Comparison of ENCODE assay signal across 1 cellular context in the genomic region with DNA sequence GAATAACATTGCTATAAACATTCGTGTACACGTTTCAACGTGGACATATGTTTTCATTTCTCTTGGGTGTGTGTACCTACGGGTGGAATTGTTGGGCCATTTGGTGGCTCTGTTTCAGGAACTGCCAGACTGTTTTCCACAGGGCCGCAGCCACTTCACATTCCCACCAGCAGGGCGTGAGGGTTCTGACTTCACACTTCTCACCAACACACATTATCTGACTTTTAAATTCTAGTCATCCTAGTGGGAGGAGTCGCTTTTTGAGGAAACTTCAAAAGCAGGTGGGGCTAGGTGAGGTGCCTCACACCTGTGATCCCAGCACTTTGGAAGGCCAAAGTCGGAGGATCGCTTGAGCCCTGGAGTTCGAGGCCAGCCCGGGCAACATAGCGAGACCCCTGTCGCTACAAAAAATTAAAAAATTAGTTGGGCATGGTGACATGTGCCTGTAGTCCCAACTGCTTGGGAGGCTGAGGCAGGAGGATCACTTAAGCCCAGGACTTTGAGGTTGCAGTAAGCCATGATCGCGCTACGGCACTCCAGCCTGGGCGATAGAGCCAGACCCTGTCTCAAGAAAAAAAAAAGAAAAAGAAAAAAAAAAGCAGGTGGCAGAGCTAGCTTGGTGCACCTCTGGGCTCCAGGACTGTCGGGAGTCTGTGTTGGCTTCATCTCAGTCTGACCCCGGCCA.
A peak's percentile ranks its signal among the peaks of the same experiment; 100 is the strongest.
TF ChIP-seq lines count a peak whose summit lies in the region.

No MANE protein-coding gene starts in this region.

TF ChIP-seq in HepG2, 621 proteins besides CTCF, POLR2A, EP300 and RAD21:
- TF ChIP-seq SAFB2 (CRISPR knock-in tag; IDR thresholded peaks at IDR 0.05; ENCODE audit: borderline replicate concordance, low read depth), result 0 out of 2 replicates have a peak, but pooled peaks have one; percentile 41
- TF ChIP-seq, protein P1, sequence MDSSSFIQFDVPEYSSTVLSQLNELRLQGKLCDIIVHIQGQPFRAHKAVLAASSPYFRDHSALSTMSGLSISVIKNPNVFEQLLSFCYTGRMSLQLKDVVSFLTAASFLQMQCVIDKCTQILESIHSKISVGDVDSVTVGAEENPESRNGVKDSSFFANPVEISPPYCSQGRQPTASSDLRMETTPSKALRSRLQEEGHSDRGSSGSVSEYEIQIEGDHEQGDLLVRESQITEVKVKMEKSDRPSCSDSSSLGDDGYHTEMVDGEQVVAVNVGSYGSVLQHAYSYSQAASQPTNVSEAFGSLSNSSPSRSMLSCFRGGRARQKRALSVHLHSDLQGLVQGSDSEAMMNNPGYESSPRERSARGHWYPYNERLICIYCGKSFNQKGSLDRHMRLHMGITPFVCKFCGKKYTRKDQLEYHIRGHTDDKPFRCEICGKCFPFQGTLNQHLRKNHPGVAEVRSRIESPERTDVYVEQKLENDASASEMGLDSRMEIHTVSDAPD (CRISPR knock-in tag; IDR thresholded peaks at IDR 0.05), result no peak
- TF ChIP-seq TEAD3 (CRISPR knock-in tag; optimal IDR thresholded peaks at IDR 0.05; ENCODE audit: borderline replicate concordance), result peak; percentile 99
- no peak for TF ChIP-seq ERF (CRISPR knock-in tag; IDR thresholded peaks at IDR 0.05)
- TF ChIP-seq ZFY (CRISPR knock-in tag; IDR thresholded peaks at IDR 0.05), result peak; percentile 36; the same call in 1 of the 2 replicates
- TF ChIP-seq, protein P2, sequence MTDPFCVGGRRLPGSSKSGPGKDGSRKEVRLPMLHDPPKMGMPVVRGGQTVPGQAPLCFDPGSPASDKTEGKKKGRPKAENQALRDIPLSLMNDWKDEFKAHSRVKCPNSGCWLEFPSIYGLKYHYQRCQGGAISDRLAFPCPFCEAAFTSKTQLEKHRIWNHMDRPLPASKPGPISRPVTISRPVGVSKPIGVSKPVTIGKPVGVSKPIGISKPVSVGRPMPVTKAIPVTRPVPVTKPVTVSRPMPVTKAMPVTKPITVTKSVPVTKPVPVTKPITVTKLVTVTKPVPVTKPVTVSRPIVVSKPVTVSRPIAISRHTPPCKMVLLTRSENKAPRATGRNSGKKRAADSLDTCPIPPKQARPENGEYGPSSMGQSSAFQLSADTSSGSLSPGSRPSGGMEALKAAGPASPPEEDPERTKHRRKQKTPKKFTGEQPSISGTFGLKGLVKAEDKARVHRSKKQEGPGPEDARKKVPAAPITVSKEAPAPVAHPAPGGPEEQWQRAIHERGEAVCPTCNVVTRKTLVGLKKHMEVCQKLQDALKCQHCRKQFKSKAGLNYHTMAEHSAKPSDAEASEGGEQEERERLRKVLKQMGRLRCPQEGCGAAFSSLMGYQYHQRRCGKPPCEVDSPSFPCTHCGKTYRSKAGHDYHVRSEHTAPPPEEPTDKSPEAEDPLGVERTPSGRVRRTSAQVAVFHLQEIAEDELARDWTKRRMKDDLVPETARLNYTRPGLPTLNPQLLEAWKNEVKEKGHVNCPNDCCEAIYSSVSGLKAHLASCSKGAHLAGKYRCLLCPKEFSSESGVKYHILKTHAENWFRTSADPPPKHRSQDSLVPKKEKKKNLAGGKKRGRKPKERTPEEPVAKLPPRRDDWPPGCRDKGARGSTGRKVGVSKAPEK (CRISPR knock-in tag; IDR thresholded peaks at IDR 0.05; ENCODE audit: borderline replicate concordance), result no peak
- no peak for TF ChIP-seq MAFK (conservative IDR thresholded peaks at IDR 0.05 in 1 of 2, IDR thresholded peaks at IDR 0.05 in 1 of 2; ENCODE audit: low read length in 2 of 2)
- 0 out of 2 replicates have a peak, but pooled peaks have one; percentile 2 for TF ChIP-seq ZSCAN31 (CRISPR knock-in tag; IDR thresholded peaks at IDR 0.05; ENCODE audit: low read depth)
- no peak for TF ChIP-seq ZSCAN29 (CRISPR knock-in tag; conservative IDR thresholded peaks at IDR 0.05)
- TF ChIP-seq ZSCAN20 (CRISPR knock-in tag; IDR thresholded peaks at IDR 0.05; ENCODE audit: borderline replicate concordance), result no peak
- no peak for TF ChIP-seq RFX1 (IDR thresholded peaks at IDR 0.05)
- TF ChIP-seq MEIS1 (CRISPR knock-in tag; IDR thresholded peaks at IDR 0.05; ENCODE audit: borderline replicate concordance), result 0 out of 2 replicates have a peak, but pooled peaks have one; percentile 28
- no peak for TF ChIP-seq MATR3 (CRISPR knock-in tag; IDR thresholded peaks at IDR 0.05)
- TF ChIP-seq ZKSCAN1 (IDR thresholded peaks at IDR 0.05; ENCODE audit: low read length), result no peak
- TF ChIP-seq ATRX (CRISPR knock-in tag; IDR thresholded peaks at IDR 0.05; ENCODE audit: borderline replicate concordance), result no peak
- TF ChIP-seq HMGA1 (CRISPR knock-in tag; conservative IDR thresholded peaks at IDR 0.05), result no peak
- TF ChIP-seq YEATS4 (CRISPR knock-in tag; IDR thresholded peaks at IDR 0.05; ENCODE audit: borderline replicate concordance), result 0 out of 2 replicates have a peak, but pooled peaks have one; percentile 9
- no peak for TF ChIP-seq ZNF337 (CRISPR knock-in tag; IDR thresholded peaks at IDR 0.05; ENCODE audit: borderline replicate concordance, low read depth)
- TF ChIP-seq, protein P3, sequence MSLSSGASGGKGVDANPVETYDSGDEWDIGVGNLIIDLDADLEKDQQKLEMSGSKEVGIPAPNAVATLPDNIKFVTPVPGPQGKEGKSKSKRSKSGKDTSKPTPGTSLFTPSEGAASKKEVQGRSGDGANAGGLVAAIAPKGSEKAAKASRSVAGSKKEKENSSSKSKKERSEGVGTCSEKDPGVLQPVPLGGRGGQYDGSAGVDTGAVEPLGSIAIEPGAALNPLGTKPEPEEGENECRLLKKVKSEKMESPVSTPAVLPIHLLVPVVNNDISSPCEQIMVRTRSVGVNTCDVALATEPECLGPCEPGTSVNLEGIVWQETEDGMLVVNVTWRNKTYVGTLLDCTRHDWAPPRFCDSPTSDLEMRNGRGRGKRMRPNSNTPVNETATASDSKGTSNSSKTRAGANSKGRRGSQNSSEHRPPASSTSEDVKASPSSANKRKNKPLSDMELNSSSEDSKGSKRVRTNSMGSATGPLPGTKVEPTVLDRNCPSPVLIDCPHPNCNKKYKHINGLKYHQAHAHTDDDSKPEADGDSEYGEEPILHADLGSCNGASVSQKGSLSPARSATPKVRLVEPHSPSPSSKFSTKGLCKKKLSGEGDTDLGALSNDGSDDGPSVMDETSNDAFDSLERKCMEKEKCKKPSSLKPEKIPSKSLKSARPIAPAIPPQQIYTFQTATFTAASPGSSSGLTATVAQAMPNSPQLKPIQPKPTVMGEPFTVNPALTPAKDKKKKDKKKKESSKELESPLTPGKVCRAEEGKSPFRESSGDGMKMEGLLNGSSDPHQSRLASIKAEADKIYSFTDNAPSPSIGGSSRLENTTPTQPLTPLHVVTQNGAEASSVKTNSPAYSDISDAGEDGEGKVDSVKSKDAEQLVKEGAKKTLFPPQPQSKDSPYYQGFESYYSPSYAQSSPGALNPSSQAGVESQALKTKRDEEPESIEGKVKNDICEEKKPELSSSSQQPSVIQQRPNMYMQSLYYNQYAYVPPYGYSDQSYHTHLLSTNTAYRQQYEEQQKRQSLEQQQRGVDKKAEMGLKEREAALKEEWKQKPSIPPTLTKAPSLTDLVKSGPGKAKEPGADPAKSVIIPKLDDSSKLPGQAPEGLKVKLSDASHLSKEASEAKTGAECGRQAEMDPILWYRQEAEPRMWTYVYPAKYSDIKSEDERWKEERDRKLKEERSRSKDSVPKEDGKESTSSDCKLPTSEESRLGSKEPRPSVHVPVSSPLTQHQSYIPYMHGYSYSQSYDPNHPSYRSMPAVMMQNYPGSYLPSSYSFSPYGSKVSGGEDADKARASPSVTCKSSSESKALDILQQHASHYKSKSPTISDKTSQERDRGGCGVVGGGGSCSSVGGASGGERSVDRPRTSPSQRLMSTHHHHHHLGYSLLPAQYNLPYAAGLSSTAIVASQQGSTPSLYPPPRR (CRISPR knock-in tag; IDR thresholded peaks at IDR 0.05; ENCODE audit: borderline replicate concordance), result no peak
- TF ChIP-seq, protein P4, sequence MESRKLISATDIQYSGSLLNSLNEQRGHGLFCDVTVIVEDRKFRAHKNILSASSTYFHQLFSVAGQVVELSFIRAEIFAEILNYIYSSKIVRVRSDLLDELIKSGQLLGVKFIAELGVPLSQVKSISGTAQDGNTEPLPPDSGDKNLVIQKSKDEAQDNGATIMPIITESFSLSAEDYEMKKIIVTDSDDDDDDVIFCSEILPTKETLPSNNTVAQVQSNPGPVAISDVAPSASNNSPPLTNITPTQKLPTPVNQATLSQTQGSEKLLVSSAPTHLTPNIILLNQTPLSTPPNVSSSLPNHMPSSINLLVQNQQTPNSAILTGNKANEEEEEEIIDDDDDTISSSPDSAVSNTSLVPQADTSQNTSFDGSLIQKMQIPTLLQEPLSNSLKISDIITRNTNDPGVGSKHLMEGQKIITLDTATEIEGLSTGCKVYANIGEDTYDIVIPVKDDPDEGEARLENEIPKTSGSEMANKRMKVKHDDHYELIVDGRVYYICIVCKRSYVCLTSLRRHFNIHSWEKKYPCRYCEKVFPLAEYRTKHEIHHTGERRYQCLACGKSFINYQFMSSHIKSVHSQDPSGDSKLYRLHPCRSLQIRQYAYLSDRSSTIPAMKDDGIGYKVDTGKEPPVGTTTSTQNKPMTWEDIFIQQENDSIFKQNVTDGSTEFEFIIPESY (CRISPR knock-in tag; IDR thresholded peaks at IDR 0.05), result no peak
- TF ChIP-seq ZNF577 (CRISPR knock-in tag; IDR thresholded peaks at IDR 0.05; ENCODE audit: borderline replicate concordance, low read depth), result no peak
- TF ChIP-seq HNRNPL (IDR thresholded peaks at IDR 0.05; ENCODE audit: low read depth, low read length), result no peak
- no peak for TF ChIP-seq ELF3 (CRISPR knock-in tag; IDR thresholded peaks at IDR 0.05)
- TF ChIP-seq PAX8 (CRISPR knock-in tag; IDR thresholded peaks at IDR 0.05; ENCODE audit: borderline replicate concordance), result no peak
- TF ChIP-seq FOXA1 (IDR thresholded peaks at IDR 0.05), result no peak
- TF ChIP-seq FOXA1 (CRISPR knock-in tag; IDR thresholded peaks at IDR 0.05), result no peak
- TF ChIP-seq CENPT (CRISPR knock-in tag; IDR thresholded peaks at IDR 0.05; ENCODE audit: low read depth), result no peak
- TF ChIP-seq ELF1 (CRISPR knock-in tag; IDR thresholded peaks at IDR 0.05), result 0 out of 2 replicates have a peak, but pooled peaks have one; percentile 19
- no peak for TF ChIP-seq ZNF501 (CRISPR knock-in tag; IDR thresholded peaks at IDR 0.05)
- TF ChIP-seq, protein P5, sequence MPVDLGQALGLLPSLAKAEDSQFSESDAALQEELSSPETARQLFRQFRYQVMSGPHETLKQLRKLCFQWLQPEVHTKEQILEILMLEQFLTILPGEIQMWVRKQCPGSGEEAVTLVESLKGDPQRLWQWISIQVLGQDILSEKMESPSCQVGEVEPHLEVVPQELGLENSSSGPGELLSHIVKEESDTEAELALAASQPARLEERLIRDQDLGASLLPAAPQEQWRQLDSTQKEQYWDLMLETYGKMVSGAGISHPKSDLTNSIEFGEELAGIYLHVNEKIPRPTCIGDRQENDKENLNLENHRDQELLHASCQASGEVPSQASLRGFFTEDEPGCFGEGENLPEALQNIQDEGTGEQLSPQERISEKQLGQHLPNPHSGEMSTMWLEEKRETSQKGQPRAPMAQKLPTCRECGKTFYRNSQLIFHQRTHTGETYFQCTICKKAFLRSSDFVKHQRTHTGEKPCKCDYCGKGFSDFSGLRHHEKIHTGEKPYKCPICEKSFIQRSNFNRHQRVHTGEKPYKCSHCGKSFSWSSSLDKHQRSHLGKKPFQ (CRISPR knock-in tag; IDR thresholded peaks at IDR 0.05; ENCODE audit: insufficient replicate concordance), result peak; percentile 25
- TF ChIP-seq PITX1 (CRISPR knock-in tag; IDR thresholded peaks at IDR 0.05), result no peak
- peak; percentile 33 for TF ChIP-seq XRCC5 (optimal IDR thresholded peaks at IDR 0.05; ENCODE audit: low read length)
- no peak for TF ChIP-seq IRF2 (CRISPR knock-in tag; IDR thresholded peaks at IDR 0.05)
- TF ChIP-seq ZNF891 (CRISPR knock-in tag; IDR thresholded peaks at IDR 0.05), result peak; percentile 44; the same call in 1 of the 2 replicates
- 0 out of 2 replicates have a peak, but pooled peaks have one; percentile 23 for TF ChIP-seq ZNF331 (CRISPR knock-in tag; IDR thresholded peaks at IDR 0.05)
- no peak for TF ChIP-seq SKI (IDR thresholded peaks at IDR 0.05; ENCODE audit: partially characterized antibody)
- TF ChIP-seq EEA1 (CRISPR knock-in tag; IDR thresholded peaks at IDR 0.05; ENCODE audit: borderline replicate concordance), result 0 out of 2 replicates have a peak, but pooled peaks have one; percentile 39
- TF ChIP-seq, protein P6, sequence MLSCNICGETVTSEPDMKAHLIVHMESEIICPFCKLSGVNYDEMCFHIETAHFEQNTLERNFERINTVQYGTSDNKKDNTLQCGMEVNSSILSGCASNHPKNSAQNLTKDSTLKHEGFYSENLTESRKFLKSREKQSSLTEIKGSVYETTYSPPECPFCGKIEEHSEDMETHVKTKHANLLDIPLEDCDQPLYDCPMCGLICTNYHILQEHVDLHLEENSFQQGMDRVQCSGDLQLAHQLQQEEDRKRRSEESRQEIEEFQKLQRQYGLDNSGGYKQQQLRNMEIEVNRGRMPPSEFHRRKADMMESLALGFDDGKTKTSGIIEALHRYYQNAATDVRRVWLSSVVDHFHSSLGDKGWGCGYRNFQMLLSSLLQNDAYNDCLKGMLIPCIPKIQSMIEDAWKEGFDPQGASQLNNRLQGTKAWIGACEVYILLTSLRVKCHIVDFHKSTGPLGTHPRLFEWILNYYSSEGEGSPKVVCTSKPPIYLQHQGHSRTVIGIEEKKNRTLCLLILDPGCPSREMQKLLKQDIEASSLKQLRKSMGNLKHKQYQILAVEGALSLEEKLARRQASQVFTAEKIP (CRISPR knock-in tag; IDR thresholded peaks at IDR 0.05; ENCODE audit: borderline replicate concordance), result no peak
- no peak for TF ChIP-seq ZNF607 (CRISPR knock-in tag; IDR thresholded peaks at IDR 0.05; ENCODE audit: borderline replicate concordance)
